In genomic region chr12:2061402-2061801, GRCh38 we compare ENCODE assay signal across 16 cellular contexts. TPM values are rescaled to one million over a fixed set of nuclear protein-coding genes. Genes with fewer than 3 reads are reported as not detected.
DNase-seq lines count a peak whose midpoint lies in the region; ATAC-seq, FAIRE-seq and TF ChIP-seq lines count a peak whose summit lies in the region.
"Had no signal": no experiment of that assay in that cellular context is flagged by ENCODE, and none has a peak within 500 bp of the region (broad histone marks: within the 10 kb centered on the region; RNA-seq: fewer than 3 reads in every experiment).

No MANE protein-coding gene starts in this region.

- peaks cover 20 to 55% of the 10 kb centered on the region in 2 experiments for H3K79me1 ChIP-seq in IMR-90 (ENCODE audit: low read depth in 1 of 2, low read length in 2 of 2)

- H3K9ac ChIP-seq in IMR-90 (ENCODE audit: low read depth, low read length) (no peak overlapping the region), stomach smooth muscle (ENCODE audit: low read length in 2 of 2) (no peak overlapping the region)
- H3K9ac ChIP-seq: BLaER1 treated with 17β-estradiol and CSF1 and Interleukin-3, amounts not matched to agents 10 nM and 100 nM had no signal

- in situ Hi-C loops in IMR-90 (cut with MboI; ENCODE audit: low sequenced_read_pairs): no loop called here

- H3K23ac ChIP-seq in IMR-90 (ENCODE audit: low read depth, low read length): no peak overlapping the region

- H2BK5ac ChIP-seq in IMR-90 (ENCODE audit: low read depth, low read length, poor library complexity, severe bottlenecking): no peak overlapping the region

- no peak overlapping the region for H2AK9ac ChIP-seq in IMR-90 (replicated peaks; ENCODE audit: low read depth, low read length, poor library complexity)

- H3K4me1 ChIP-seq in IMR-90 (ENCODE audit: control insufficient read depth, insufficient read depth, low read length): peaks cover 7% of the 10 kb centered on the region; the same call in 1 of the 2 replicates
- peaks cover 0 to 35% (median 9%) of the 10 kb centered on the region in 3 donors for H3K4me1 ChIP-seq in esophagus squamous epithelium
- peaks cover 77% of the 10 kb centered on the region for H3K4me1 ChIP-seq in stomach smooth muscle (ENCODE audit: control insufficient read depth, insufficient read depth, low read length)

- H2BK120ac ChIP-seq in IMR-90 (ENCODE audit: low read depth, low read length): no peak overlapping the region

- H3K36me3 ChIP-seq in IMR-90 (ENCODE audit: control insufficient read depth, insufficient read depth, low read length) (no peaks in the 10 kb centered on the region), esophagus squamous epithelium (no peaks in the 10 kb centered on the region), stomach smooth muscle (ENCODE audit: control insufficient read depth in 2 of 2, insufficient read depth in 2 of 2, low read length in 2 of 2) (peaks cover 0 to 2% of the 10 kb centered on the region in 2 donors)
- H3K36me3 ChIP-seq: BLaER1 treated with 17β-estradiol and CSF1 and Interleukin-3, amounts not matched to agents 10 nM and 100 nM had no signal

- no peak overlapping the region for H3K18ac ChIP-seq in IMR-90 (ENCODE audit: low read depth, low read length)

- TF ChIP-seq CTCF in IMR-90 (conservative IDR thresholded peaks at IDR 0.05; ENCODE audit: low read depth, low read length): no peak
- no peak for TF ChIP-seq CTCF in esophagus squamous epithelium (IDR thresholded peaks at IDR 0.05)
- no peak for TF ChIP-seq CTCF in D721Med (IDR thresholded peaks at IDR 0.05; ENCODE audit: insufficient read depth, missing control alignments)

- intact Hi-C loops in IMR-90 (cut with micrococcal nuclease) (no loop called here), esophagus squamous epithelium (cut with DNase I) (no loop called here), left ventricle myocardium superior (cut with micrococcal nuclease) (no loop called here)

- no peak overlapping the region for H4K5ac ChIP-seq in IMR-90 (ENCODE audit: low read depth, low read length)

- dilution Hi-C loops in IMR-90 (cut with HindIII; ENCODE audit: low sequenced_read_pairs, unreplicated experiment): no loop called here

- H2BK20ac ChIP-seq in IMR-90 (ENCODE audit: low read depth, low read length): no peak overlapping the region

- H4K8ac ChIP-seq in IMR-90 (ENCODE audit: low read depth in 2 of 2, low read length in 2 of 2): no peak overlapping the region

- H3K9me3 ChIP-seq in IMR-90 (ENCODE audit: control insufficient read depth, insufficient read depth, low read length): no peaks in the 10 kb centered on the region
- no peaks in the 10 kb centered on the region for H3K9me3 ChIP-seq in esophagus squamous epithelium
- H3K9me3 ChIP-seq in stomach smooth muscle (ENCODE audit: control insufficient read depth in 2 of 2, low read length in 2 of 2): no peaks in the 10 kb centered on the region

- peak overlapping the region; percentile 35; the same call in 1 of the 2 replicates for H2AK5ac ChIP-seq in IMR-90 (ENCODE audit: low read depth, low read length)

- no peak for DNase-seq in IMR-90
- DNase-seq in esophagus squamous epithelium (lab: John Stamatoyannopoulos, UW): no peak
- peak; percentile 68 for DNase-seq in left ventricle myocardium superior
- DNase-seq in GF-D8 (lab: John Stamatoyannopoulos, UW): no peak
- no peak for DNase-seq in D721Med (ENCODE audit: insufficient read length, low spot score)
- no peak for DNase-seq in CD1c-positive myeloid dendritic cell (ENCODE audit: extremely low spot score)
- DNase-seq in NCI-H510A (lab: John Stamatoyannopoulos, UW): no peak
- DNase-seq: ACHN; CD4-positive, alpha-beta T cell; DMS153; DND-41; GDM1; HCEC 1CT; HFFc6 had no signal

- no peak overlapping the region for H3K56ac ChIP-seq in IMR-90 (ENCODE audit: extremely low read depth, insufficient read depth, low read length)

- no peak overlapping the region for H4K91ac ChIP-seq in IMR-90 (ENCODE audit: insufficient read depth, low read depth, low read length)

- FAIRE-seq in D721Med (lab: Jason Lieb, UNC): no peak

- BruUV-seq in IMR-90 (replicated peaks; lab: Mats Ljungman, UMichigan): no TSS peak

- ATAC-seq in IMR-90 (ENCODE audit: low read depth) (no peak), left ventricle myocardium superior (peak; percentile 54)

- no peak overlapping the region for H3K4me2 ChIP-seq in IMR-90 (ENCODE audit: low read depth, low read length)
- H3K4me2 ChIP-seq: BLaER1 treated with 17β-estradiol and CSF1 and Interleukin-3, amounts not matched to agents 10 nM and 100 nM had no signal

- no peak overlapping the region for H2AFZ ChIP-seq in IMR-90 (replicated peaks; ENCODE audit: low read length, poor library complexity)

- TF ChIP-seq POLR2A in IMR-90 (IDR thresholded peaks at IDR 0.05; ENCODE audit: low read depth, low read length): no peak
- TF ChIP-seq POLR2A in esophagus squamous epithelium (IDR thresholded peaks at IDR 0.05): no peak

- CTCF ChIA-PET in IMR-90 (lab: Yijun Ruan, JAX): interaction anchor here (1.2 kb wide), 1 partner anchor 205 kb away, joined by 4 read pairs; no protein-coding TSS in a partner anchor

- H3K14ac ChIP-seq in IMR-90 (replicated peaks; ENCODE audit: low read depth, low read length): no peak overlapping the region

- H3K27me3 ChIP-seq in IMR-90 (ENCODE audit: control insufficient read depth, insufficient read depth, low read length) (no peaks in the 10 kb centered on the region), esophagus squamous epithelium (peaks cover 0 to 28% (median 0%) of the 10 kb centered on the region in 4 donors), stomach smooth muscle (ENCODE audit: control insufficient read depth in 1 of 2, insufficient read depth in 2 of 2, low read length in 2 of 2) (no peaks in the 10 kb centered on the region)

- no peak overlapping the region for H3K4me3 ChIP-seq in IMR-90 (ENCODE audit: insufficient read depth, low read depth, low read length)
- no peak overlapping the region for H3K4me3 ChIP-seq in esophagus squamous epithelium
- H3K4me3 ChIP-seq in stomach smooth muscle (ENCODE audit: low read length in 2 of 2): peak overlapping the region in 1 of 2 donors; percentile 8
- H3K4me3 ChIP-seq: BLaER1 treated with 17β-estradiol and CSF1 and Interleukin-3, amounts not matched to agents 10 nM and 100 nM had no signal

- POLR2A ChIA-PET in IMR-90 (lab: Charles Lee; ENCODE audit: unreplicated experiment): interaction anchor here (0.6 kb wide), 1 partner anchor 84 kb away, joined by 3 read pairs; no protein-coding TSS in a partner anchor

- peaks cover 9% of the 10 kb centered on the region; the same call in 1 of the 2 replicates for H3K9me1 ChIP-seq in IMR-90 (ENCODE audit: insufficient read depth, low read length)

- TF ChIP-seq RAD21 in IMR-90 (IDR thresholded peaks at IDR 0.05; ENCODE audit: low read length): no peak

- H2BK15ac ChIP-seq in IMR-90 (ENCODE audit: low read depth, low read length): no peak overlapping the region

- H3K27ac ChIP-seq in IMR-90 (ENCODE audit: insufficient read depth, low read length): no peak overlapping the region
- H3K27ac ChIP-seq in esophagus squamous epithelium: peak overlapping the region in 3 of 4 donors; percentile 21 to 58 (median 30)
- peak overlapping the region; percentile 53 for H3K27ac ChIP-seq in stomach smooth muscle (ENCODE audit: low read length)
- H3K27ac ChIP-seq: BLaER1 treated with 17β-estradiol and CSF1 and Interleukin-3, amounts not matched to agents 10 nM and 100 nM had no signal

- no peaks in the 10 kb centered on the region; the same call in none of the 2 replicates for H4K20me1 ChIP-seq in IMR-90 (ENCODE audit: insufficient read depth, low read length)
- H4K20me1 ChIP-seq: BLaER1 treated with 17β-estradiol and CSF1 and Interleukin-3, amounts not matched to agents 10 nM and 100 nM had no signal

- H3K4ac ChIP-seq in IMR-90 (ENCODE audit: low read depth, low read length): no peak overlapping the region; the same call in 1 of the 2 replicates

- WGBS in IMR-90 (ENCODE audit: extremely low coverage in 2 of 2, insufficient read length in 1 of 2), 2 experiments: no CpG with 5 or more reads among the region's 6 CpGs
- 74 to 96% methylated on average over 4 to 6 of the region's 6 CpGs for WGBS in esophagus squamous epithelium, 2 donors

TF ChIP-seq in IMR-90, 13 proteins besides CTCF, POLR2A, EP300 and RAD21:
- TF ChIP-seq, protein P1, sequence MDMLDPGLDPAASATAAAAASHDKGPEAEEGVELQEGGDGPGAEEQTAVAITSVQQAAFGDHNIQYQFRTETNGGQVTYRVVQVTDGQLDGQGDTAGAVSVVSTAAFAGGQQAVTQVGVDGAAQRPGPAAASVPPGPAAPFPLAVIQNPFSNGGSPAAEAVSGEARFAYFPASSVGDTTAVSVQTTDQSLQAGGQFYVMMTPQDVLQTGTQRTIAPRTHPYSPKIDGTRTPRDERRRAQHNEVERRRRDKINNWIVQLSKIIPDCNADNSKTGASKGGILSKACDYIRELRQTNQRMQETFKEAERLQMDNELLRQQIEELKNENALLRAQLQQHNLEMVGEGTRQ (IDR thresholded peaks at IDR 0.05; ENCODE audit: low read depth, low read length): no peak
- TF ChIP-seq RFX5 (IDR thresholded peaks at IDR 0.05; ENCODE audit: low read depth, low read length) (no peak), CHD1 (IDR thresholded peaks at IDR 0.05; ENCODE audit: low read depth, low read length) (no peak), MXI1 (IDR thresholded peaks at IDR 0.05; ENCODE audit: borderline replicate concordance, low read depth, low read length) (no peak)

RNA-seq across cellular contexts. Expression of gene CACNA1C, which starts 8.6 kb away (rescaled TPM):
- total RNA-seq in IMR-90 (2012; rRNA removed) (1.6 and 1.9 TPM in 2 replicates), esophagus squamous epithelium (10 to 100 TPM in 1 of 4 donors, 1 to 10 TPM in 3; 1.5 to 13.5 (median 2.1) TPM), left ventricle myocardium superior (201 TPM)
- 2.6 and 2.7 TPM in 2 replicates for polyA plus RNA-seq in IMR-90 (2012; rRNA removed)
- polyA plus RNA-seq in IMR-90 (2012; cell fraction: cytosol; rRNA removed): 1.1 and 2.8 TPM in 2 replicates
- polyA plus RNA-seq in IMR-90 (2012; cell fraction: nucleus; rRNA removed; ENCODE audit: low replicate concordance): 12.4 and 16.6 TPM in 2 replicates

RNA-seq across cellular contexts. Expression of gene DCP1B, which starts 57.1 kb away (rescaled TPM):
- total RNA-seq in IMR-90 (2012; rRNA removed) (13.3 and 13.9 TPM in 2 replicates), esophagus squamous epithelium (10 to 100 TPM in 2 of 4 donors, 1 to 10 TPM in 2; 4.0 to 15.5 (median 10.8) TPM), left ventricle myocardium superior (1.7 TPM)
- polyA plus RNA-seq in IMR-90 (2012; rRNA removed): 19.7 and 22.5 TPM in 2 replicates
- 9.9 and 13.2 TPM in 2 replicates for polyA plus RNA-seq in IMR-90 (2012; cell fraction: cytosol; rRNA removed)
- polyA plus RNA-seq in IMR-90 (2012; cell fraction: nucleus; rRNA removed; ENCODE audit: low replicate concordance): 14.4 and 22.6 TPM in 2 replicates

Comparison
In these comparisons a context has a peak if more than half of its experiments do, and no peak if none do; other contexts are left out.
1. RNA of gene CACNA1C, which starts 8.6 kb away (total RNA-seq): 201 TPM in left ventricle myocardium superior (single experiment); 1.5 to 13.5 TPM in esophagus squamous epithelium and 1.6 to 1.9 TPM in IMR-90; every median in the first group is over 10 times any median in the second.